In genomic region chr4:158224318-158224717, GRCh38 we compare ENCODE assay signal across 6 cellular contexts. TPM values are rescaled to one million over a fixed set of nuclear protein-coding genes. Genes with fewer than 3 reads are reported as not detected.
"Had no signal": no experiment of that assay in that cellular context is flagged by ENCODE, and none has a peak within 500 bp of the region (broad histone marks: within the 10 kb centered on the region; RNA-seq: fewer than 3 reads in every experiment).

No MANE protein-coding gene starts in this region.

RNA-seq across cellular contexts. Expression of gene TMEM144, which starts 14.0 kb away (rescaled TPM):
- total RNA-seq: activated CD4-positive, alpha-beta memory T cell treated with anti-CD3 and anti-CD28 coated beads, Interleukin-2, amount 10 ng/mL, durations not matched to agents 7 days and 5 days; activated CD4-positive, alpha-beta T cell treated with anti-CD3 and anti-CD28 coated beads, Interleukin-2, amount 10 ng/mL, durations not matched to agents 7 days and 5 days; activated CD8-positive, alpha-beta memory T cell treated with anti-CD3 and anti-CD28 coated beads, Interleukin-2, amount 10 ng/mL, durations not matched to agents 7 days and 5 days; activated CD8-positive, alpha-beta T cell treated with anti-CD3 and anti-CD28 coated beads, Interleukin-2, amount 10 ng/mL, durations not matched to agents 7 days and 5 days had no signal

RNA-seq across cellular contexts. Expression of gene GASK1B, which starts 51.5 kb away (rescaled TPM):
- total RNA-seq: activated CD4-positive, alpha-beta memory T cell treated with anti-CD3 and anti-CD28 coated beads, Interleukin-2, amount 10 ng/mL, durations not matched to agents 7 days and 5 days; activated CD4-positive, alpha-beta T cell treated with anti-CD3 and anti-CD28 coated beads for 36 hours; activated CD4-positive, alpha-beta T cell treated with anti-CD3 and anti-CD28 coated beads, Interleukin-2, amount 10 ng/mL, durations not matched to agents 7 days and 5 days; activated CD8-positive, alpha-beta memory T cell treated with anti-CD3 and anti-CD28 coated beads, Interleukin-2, amount 10 ng/mL, durations not matched to agents 7 days and 5 days; activated CD8-positive, alpha-beta T cell treated with anti-CD3 and anti-CD28 coated beads, Interleukin-2, amount 10 ng/mL, durations not matched to agents 7 days and 5 days; activated T-helper 2 cell treated with anti-CD3 and anti-CD28 coated beads, Interferon-gamma antibody, Interleukin-2, Interleukin-4, amounts not matched to agents 10 μg/mL and 5 μg/mL and 100 μg/mL, durations not matched to agents 14 hours and 24 hours and 36 hours had no signal
